ENCODE assay signal across 20 cellular contexts in genomic region chr7:139557857-139558581, GRCh38. TPM values are rescaled to one million over a fixed set of nuclear protein-coding genes. Genes with fewer than 3 reads are reported as not detected.
A peak's percentile ranks its signal among the peaks of the same experiment; 100 is the strongest.
DNase-seq lines count a peak whose midpoint lies in the region; ATAC-seq and TF ChIP-seq lines count a peak whose summit lies in the region.
"Had no signal": no experiment of that assay in that cellular context is flagged by ENCODE, and none has a peak within 500 bp of the region (broad histone marks: within the 10 kb centered on the region; RNA-seq: fewer than 3 reads in every experiment).

No MANE protein-coding gene starts in this region.

- 69% methylated on average over 8 of the region's 8 CpGs for WGBS in suprapubic skin
- 63 to 73% methylated on average over 8 of the region's 8 CpGs for WGBS in lower leg skin, 2 donors

- H3K9ac ChIP-seq in duodenal mucosa (ENCODE audit: low read depth in 1 of 2, low read length in 2 of 2): no peak overlapping the region
- H3K9ac ChIP-seq: BLaER1 treated with 17β-estradiol and CSF1 and Interleukin-3, amounts not matched to agents 10 nM and 100 nM had no signal

- peak; percentile 71 for ATAC-seq in mucosa of descending colon
- ATAC-seq: activated CD4-positive, alpha-beta T cell treated with anti-CD3 and anti-CD28 coated beads for 36 hours; left lung; stimulated activated memory B cell treated with anti-CD40 and anti-IgM and Interleukin-4, amounts not matched to agents 10 μg/mL and 1 μg/mL and 100 μg/mL, for 72 hours had no signal

- no peak overlapping the region for H3K4me3 ChIP-seq in NB4 (ENCODE audit: low read depth, low read length)
- peak overlapping the region; percentile 32 to 41 for H3K4me3 ChIP-seq in duodenal mucosa (ENCODE audit: low read depth in 1 of 2, low read length in 2 of 2)
- no peak overlapping the region for H3K4me3 ChIP-seq in mucosa of descending colon
- no peak overlapping the region for H3K4me3 ChIP-seq in suprapubic skin
- no peak overlapping the region for H3K4me3 ChIP-seq in lower leg skin (ENCODE audit: low read depth, poor library complexity, severe bottlenecking)
- H3K4me3 ChIP-seq: BLaER1 treated with 17β-estradiol and CSF1 and Interleukin-3, amounts not matched to agents 10 nM and 100 nM; left lung; tibial artery had no signal

- TF ChIP-seq EP300 in suprapubic skin (IDR thresholded peaks at IDR 0.05): no peak

- H3K27ac ChIP-seq in duodenal mucosa (ENCODE audit: low read depth, low read length): no peak overlapping the region
- no peak overlapping the region for H3K27ac ChIP-seq in suprapubic skin
- H3K27ac ChIP-seq: BLaER1 treated with 17β-estradiol and CSF1 and Interleukin-3, amounts not matched to agents 10 nM and 100 nM; left lung; tibial artery had no signal

- no peaks in the 10 kb centered on the region for H3K9me3 ChIP-seq in duodenal mucosa (ENCODE audit: control insufficient read depth in 1 of 2, low read length in 2 of 2)
- H3K9me3 ChIP-seq in mucosa of descending colon: no peaks in the 10 kb centered on the region
- H3K9me3 ChIP-seq in suprapubic skin: no peaks in the 10 kb centered on the region
- H3K9me3 ChIP-seq: tibial artery had no signal

- H3K27me3 ChIP-seq in duodenal mucosa (ENCODE audit: control insufficient read depth in 1 of 2, insufficient read depth in 2 of 2, low read length in 2 of 2) (no peaks in the 10 kb centered on the region), suprapubic skin (peaks cover 3% of the 10 kb centered on the region)
- H3K27me3 ChIP-seq: BLaER1 treated with 17β-estradiol and CSF1 and Interleukin-3, amounts not matched to agents 10 nM and 100 nM; left lung had no signal

- H3K36me3 ChIP-seq in duodenal mucosa (ENCODE audit: control insufficient read depth in 1 of 2, insufficient read depth in 2 of 2, low read length in 2 of 2) (no peaks in the 10 kb centered on the region), mucosa of descending colon (ENCODE audit: low read depth) (no peaks in the 10 kb centered on the region), suprapubic skin (no peaks in the 10 kb centered on the region)
- H3K36me3 ChIP-seq: left lung, tibial artery had no signal

- TF ChIP-seq POLR2A in NB4 (IDR thresholded peaks at IDR 0.05; ENCODE audit: extremely low read depth, insufficient read length): no peak
- no peak for TF ChIP-seq POLR2A in suprapubic skin (IDR thresholded peaks at IDR 0.05)
- no peak for TF ChIP-seq POLR2A in lower leg skin (IDR thresholded peaks at IDR 0.05)

- DNase-seq in NCI-H2171 treated with DMSO at 0.1 percent for 48 hours (lab: John Stamatoyannopoulos, UW) (peak; percentile 27), NCI-H2171 (lab: John Stamatoyannopoulos, UW) (no peak), NB4 (ENCODE audit: low read depth) (no peak), mucosa of descending colon (peak in 1 of 3 donors; percentile 27), suprapubic skin (ENCODE audit: low spot score in 2 of 2) (no peak), lower leg skin (ENCODE audit: low spot score in 2 of 2) (no peak), cerebellum (ENCODE audit: low spot score) (no peak)
- DNase-seq: activated CD4-positive, alpha-beta T cell treated with anti-CD3 and anti-CD28 coated beads for 36 hours; activated gamma-delta T cell treated with Interleukin-2 at 50 U/mL for 16 hours; amygdala; hippocampal formation; left lung; NCI-H526; stimulated activated CD4-positive, alpha-beta T cell treated with anti-CD3 and anti-CD28 coated beads, Interleukin-15, amount 100 ng/mL, for 24 hours; tibial artery had no signal

- H3K4me1 ChIP-seq in duodenal mucosa (ENCODE audit: control insufficient read depth in 1 of 2, insufficient read depth in 2 of 2, low read length in 2 of 2) (peaks cover 2 to 11% of the 10 kb centered on the region in 2 donors), mucosa of descending colon (ENCODE audit: low read depth) (peaks cover 6% of the 10 kb centered on the region), suprapubic skin (no peaks in the 10 kb centered on the region)
- H3K4me1 ChIP-seq: tibial artery had no signal

- TF ChIP-seq CTCF in NB4 (IDR thresholded peaks at IDR 0.05; ENCODE audit: low read depth, low read length): peak; percentile 3
- no peak for TF ChIP-seq CTCF in mucosa of descending colon (IDR thresholded peaks at IDR 0.05)
- TF ChIP-seq CTCF in suprapubic skin (IDR thresholded peaks at IDR 0.05): no peak
- TF ChIP-seq CTCF in lower leg skin (IDR thresholded peaks at IDR 0.05): no peak

- intact Hi-C loops in mucosa of descending colon (cut with DNase I, micrococcal nuclease): no loop called here
- intact Hi-C loops in lower leg skin (cut with DNase I; ENCODE audit: low total_unique reads): no loop called here

RNA-seq across cellular contexts. Expression of gene CLEC2L, which starts 34.5 kb away (rescaled TPM):
- total RNA-seq in mucosa of descending colon: not detected
- total RNA-seq in suprapubic skin: under 1 TPM in 1 of 4 donors, not detected in 3; 0.34 TPM
- not detected for total RNA-seq in lower leg skin
- 3.8 TPM for total RNA-seq in cerebellum
- total RNA-seq: A172; activated CD4-positive, alpha-beta T cell treated with anti-CD3 and anti-CD28 coated beads for 36 hours; mucosa of gallbladder had no signal

Comparison
In these comparisons a context has a peak if more than half of its experiments do, and no peak if none do; other contexts are left out.
1. H3K4me3 ChIP-seq: peak in duodenal mucosa (2 of 2); none in NB4 (single experiment), mucosa of descending colon (single experiment), suprapubic skin (single experiment) and lower leg skin (single experiment).